9 cellular contexts compared by ENCODE assay signal in genomic region chr7:134513169-134513752, GRCh38. TPM values are rescaled to one million over a fixed set of nuclear protein-coding genes. Genes with fewer than 3 reads are reported as not detected.
DNase-seq lines count a peak whose midpoint lies in the region; ATAC-seq and TF ChIP-seq lines count a peak whose summit lies in the region.
"Had no signal": no experiment of that assay in that cellular context is flagged by ENCODE, and none has a peak within 500 bp of the region (broad histone marks: within the 10 kb centered on the region; RNA-seq: fewer than 3 reads in every experiment).

No MANE protein-coding gene starts in this region.

- no peak overlapping the region for H3K4me3 ChIP-seq in cardiac fibroblast (replicated peaks in 1 of 2; ENCODE audit: low read depth in 2 of 2, low read length in 2 of 2)

- no peak overlapping the region for H3K27ac Mint-ChIP-seq in stimulated activated memory B cell treated with anti-CD40 and anti-IgM and Interleukin-4, amounts not matched to agents 10 μg/mL and 1 μg/mL and 100 μg/mL, for 72 hours
- H3K27ac Mint-ChIP-seq: dendritic cell treated with granulocyte-macrophage colony-stimulating factor and Interleukin-4, amounts not matched to agents 40 ng/mL and 50 ng/mL, for 4 days had no signal

- peak; percentile 2 to 21 (median 10) for DNase-seq in stimulated activated naive CD4-positive, alpha-beta T cell (lab: John Stamatoyannopoulos, UW)
- DNase-seq in stimulated activated naive CD4-positive, alpha-beta T cell treated with Interleukin-2 at 50 U/mL for 16 hours (lab: John Stamatoyannopoulos, UW), result no peak
- DNase-seq in HuH-7.5 (ENCODE audit: low spot score), result peak; percentile 18
- DNase-seq in SK-MEL-5 (ENCODE audit: low read depth, low spot score), result peak; percentile 77
- peak; percentile 72 to 78 for DNase-seq in cardiac fibroblast (ENCODE audit: low read depth in 2 of 2)
- DNase-seq in kidney tubule cell (ENCODE audit: low spot score), result peak; percentile 72

- no peaks in the 10 kb centered on the region for H3K9me3 Mint-ChIP-seq in stimulated activated memory B cell treated with anti-CD40 and anti-IgM and Interleukin-4, amounts not matched to agents 10 μg/mL and 1 μg/mL and 100 μg/mL, for 72 hours
- H3K9me3 Mint-ChIP-seq: dendritic cell treated with granulocyte-macrophage colony-stimulating factor and Interleukin-4, amounts not matched to agents 40 ng/mL and 50 ng/mL, for 4 days had no signal

- peaks cover 17% of the 10 kb centered on the region for H3K27me3 Mint-ChIP-seq in stimulated activated memory B cell treated with anti-CD40 and anti-IgM and Interleukin-4, amounts not matched to agents 10 μg/mL and 1 μg/mL and 100 μg/mL, for 72 hours

- in situ Hi-C loops in SK-MEL-5 (cut with HindIII; ENCODE audit: low pct_unique_long_range_greater_than_20kb, low sequenced_read_pairs), result no loop called here

- no peaks in the 10 kb centered on the region for H3K36me3 Mint-ChIP-seq in stimulated activated memory B cell treated with anti-CD40 and anti-IgM and Interleukin-4, amounts not matched to agents 10 μg/mL and 1 μg/mL and 100 μg/mL, for 72 hours

- peak; percentile 55 for ATAC-seq in stimulated activated memory B cell treated with anti-CD40 and anti-IgM and Interleukin-4, amounts not matched to agents 10 μg/mL and 1 μg/mL and 100 μg/mL, for 72 hours
- ATAC-seq in HG03432 (IDR thresholded peaks at IDR 0.05; ENCODE audit: unreplicated experiment), result no peak

- peaks cover 7% of the 10 kb centered on the region for H3K4me1 Mint-ChIP-seq in stimulated activated memory B cell treated with anti-CD40 and anti-IgM and Interleukin-4, amounts not matched to agents 10 μg/mL and 1 μg/mL and 100 μg/mL, for 72 hours

- no peak overlapping the region for H3K4me3 Mint-ChIP-seq in stimulated activated memory B cell treated with anti-CD40 and anti-IgM and Interleukin-4, amounts not matched to agents 10 μg/mL and 1 μg/mL and 100 μg/mL, for 72 hours
- H3K4me3 Mint-ChIP-seq: dendritic cell treated with granulocyte-macrophage colony-stimulating factor and Interleukin-4, amounts not matched to agents 40 ng/mL and 50 ng/mL, for 4 days had no signal

- TF ChIP-seq CTCF in cardiac fibroblast (IDR thresholded peaks at IDR 0.05; ENCODE audit: low read depth, low read length), result peak; percentile 80

RNA-seq across cellular contexts. Expression of gene AKR1B10, which starts 14.1 kb away (rescaled TPM):
- total RNA-seq in SK-MEL-5 (2014; rRNA removed; shearing (Covaris generic)), result 0.26 TPM in 1 of 2 replicates, not detected in the other
- polyA plus RNA-seq in SK-MEL-5 (2015; cell fraction: cytosol; rRNA removed), result 0.81 TPM in 1 of 2 replicates, not detected in the other
- not detected in 2 replicates for polyA plus RNA-seq in SK-MEL-5 (2015; cell fraction: nucleus; rRNA removed)

RNA-seq across cellular contexts. Expression of gene AKR1B15, which starts 35.6 kb away (rescaled TPM):
- total RNA-seq in SK-MEL-5 (2014; rRNA removed; shearing (Covaris generic)), result 0.08 TPM in 1 of 2 replicates, not detected in the other
- not detected in 2 replicates for polyA plus RNA-seq in SK-MEL-5 (2015; cell fraction: cytosol; rRNA removed)
- polyA plus RNA-seq in SK-MEL-5 (2015; cell fraction: nucleus; rRNA removed), result not detected in 2 replicates

RNA-seq across cellular contexts. Expression of gene AKR1B1, which starts 54.4 kb away (rescaled TPM):
- 85.0 and 94.1 TPM in 2 replicates for total RNA-seq in SK-MEL-5 (2014; rRNA removed; shearing (Covaris generic))
- 181 and 196 TPM in 2 replicates for polyA plus RNA-seq in SK-MEL-5 (2015; cell fraction: cytosol; rRNA removed)
- 125 and 159 TPM in 2 replicates for polyA plus RNA-seq in SK-MEL-5 (2015; cell fraction: nucleus; rRNA removed)
